In genomic region chr19:46915386-46915785, GRCh38 we compare ENCODE assay signal across 22 cellular contexts. TPM values are rescaled to one million over a fixed set of nuclear protein-coding genes. Genes with fewer than 3 reads are reported as not detected.
DNase-seq lines count a peak whose midpoint lies in the region; ATAC-seq and TF ChIP-seq lines count a peak whose summit lies in the region.
"Had no signal": no experiment of that assay in that cellular context is flagged by ENCODE, and none has a peak within 500 bp of the region (broad histone marks: within the 10 kb centered on the region; RNA-seq: fewer than 3 reads in every experiment).

No MANE protein-coding gene starts in this region.

- no peaks in the 10 kb centered on the region for H3K9me2 ChIP-seq in PC-9 (ENCODE audit: insufficient read depth)

- intact Hi-C loops in A673 (cut with micrococcal nuclease; ENCODE audit: unreplicated experiment) (no loop called here), PC-9 (cut with micrococcal nuclease; ENCODE audit: unreplicated experiment) (no loop called here)

- ATAC-seq in left lobe of liver (peak; percentile 26), HG03108 (IDR thresholded peaks at IDR 0.05; ENCODE audit: unreplicated experiment) (no peak)
- ATAC-seq: natural killer cell treated with Interleukin-12 subunit alpha and Interleukin-12 subunit beta and Interleukin-15 and Interleukin-18, amount 100 ng/mL, for 72 hours; PC-3; stimulated activated naive B cell treated with anti-CD40 and anti-IgM and Interleukin-4, amounts not matched to agents 10 μg/mL and 1 μg/mL and 100 μg/mL, for 72 hours; T-helper 17 cell had no signal

- CTCF ChIA-PET in A673 (lab: Charles Lee) (no interaction called here), PC-9 (lab: Charles Lee) (interaction anchor here (0.6 kb wide), 1 partner anchor 47 kb away, joined by 3 read pairs; no protein-coding TSS in a partner anchor)

- TF ChIP-seq CTCF in A673 (conservative IDR thresholded peaks at IDR 0.05; ENCODE audit: low read depth, low read length) (no peak), PC-9 (conservative IDR thresholded peaks at IDR 0.05) (no peak)

- no peaks in the 10 kb centered on the region for H3K27me3 ChIP-seq in A673 (replicated peaks; ENCODE audit: insufficient read depth, low read depth, low read length, poor library complexity)
- no peaks in the 10 kb centered on the region for H3K27me3 ChIP-seq in HUES48 (ENCODE audit: control insufficient read depth, insufficient read depth, low read length)
- H3K27me3 ChIP-seq in PC-9 (ENCODE audit: insufficient read depth, low read depth), result no peaks in the 10 kb centered on the region
- H3K27me3 ChIP-seq: esophagus muscularis mucosa, SJCRH30, testis had no signal

- POLR2A ChIA-PET in A673 (lab: Charles Lee; ENCODE audit: low non-redundant PET) (no interaction called here), PC-9 (lab: Charles Lee; ENCODE audit: unreplicated experiment) (no interaction called here)

- H3K9ac ChIP-seq in HUES48 (ENCODE audit: low read depth, low read length), result no peak overlapping the region

- peak; percentile 46 for DNase-seq in A673 (ENCODE audit: low spot score)
- no peak for DNase-seq in PC-9
- DNase-seq in left lobe of liver (ENCODE audit: low spot score), result peak; percentile 16
- no peak for DNase-seq in CD1c-positive myeloid dendritic cell (ENCODE audit: extremely low spot score)
- DNase-seq in SKM-1 (lab: John Stamatoyannopoulos, UW; ENCODE audit: unreplicated experiment), result no peak
- DNase-seq in putamen (ENCODE audit: low spot score), result no peak
- DNase-seq: activated CD4-positive, alpha-beta memory T cell treated with anti-CD3 and anti-CD28 coated beads for 36 hours; activated naive CD4-positive, alpha-beta T cell; NCI-H1436; NCI-H526; PC-3; posterior cingulate gyrus; SJCRH30; stimulated activated CD4-positive, alpha-beta T cell treated with anti-CD3 and anti-CD28 coated beads, Interleukin-1b, Interleukin-23, amount 100 ng/mL, for 48 hours; stimulated activated naive B cell treated with anti-CD40 and anti-IgM and Interleukin-4, amounts not matched to agents 10 μg/mL and 1 μg/mL and 100 μg/mL, for 72 hours; T-helper 17 cell; testis; WERI-Rb-1 had no signal

- H3K79me2 ChIP-seq in PC-9 (ENCODE audit: low read depth), result peaks cover 100% of the 10 kb centered on the region

- H4K20me1 ChIP-seq in PC-9 (ENCODE audit: insufficient read depth), result no peaks in the 10 kb centered on the region

- peaks cover 65% of the 10 kb centered on the region for H3F3A ChIP-seq in PC-9 (ENCODE audit: insufficient read depth, low read depth)

- H3K4me1 ChIP-seq in A673 (ENCODE audit: insufficient read depth, low read length, poor library complexity, severe bottlenecking) (peaks cover 33% of the 10 kb centered on the region), HUES48 (ENCODE audit: control insufficient read depth, insufficient read depth, low read length) (peaks cover 13% of the 10 kb centered on the region), PC-9 (replicated peaks; ENCODE audit: insufficient read depth) (peaks cover 64% of the 10 kb centered on the region)

- H3K36me3 ChIP-seq in A673 (ENCODE audit: insufficient read depth, low read length, poor library complexity, severe bottlenecking) (peaks cover 21% of the 10 kb centered on the region), HUES48 (ENCODE audit: control insufficient read depth, insufficient read depth, low read length) (peaks cover 22% of the 10 kb centered on the region), PC-9 (ENCODE audit: low read depth) (peaks cover 29% of the 10 kb centered on the region)

- no peak overlapping the region for H3K27ac ChIP-seq in A673 (ENCODE audit: low read depth, low read length, poor library complexity, severe bottlenecking)
- peak overlapping the region; percentile 14 for H3K27ac ChIP-seq in HUES48 (ENCODE audit: low read depth, low read length)
- H3K27ac ChIP-seq in PC-9, result peak overlapping the region; percentile 82
- H3K27ac ChIP-seq: esophagus muscularis mucosa, SJCRH30, testis, WERI-Rb-1 had no signal

- no TSS peak for BruUV-seq in A673 (replicated peaks; lab: Mats Ljungman, UMichigan)
- no TSS peak for BruUV-seq in PC-9 (replicated peaks; lab: Mats Ljungman, UMichigan)

- H3K9me3 ChIP-seq in A673 (ENCODE audit: low read depth, low read length, poor library complexity, severe bottlenecking) (no peaks in the 10 kb centered on the region), HUES48 (ENCODE audit: control insufficient read depth, insufficient read depth, low read length) (no peaks in the 10 kb centered on the region), PC-9 (ENCODE audit: insufficient read depth, low read depth) (peaks cover 11% of the 10 kb centered on the region; the same call in 1 of the 2 replicates)
- H3K9me3 ChIP-seq: esophagus muscularis mucosa, SJCRH30, testis had no signal

- peak overlapping the region; percentile 77; the same call in 1 of the 2 replicates for H3K4me2 ChIP-seq in PC-9

- no peak overlapping the region for H3K4me3 ChIP-seq in A673 (ENCODE audit: low read depth, low read length, poor library complexity, severe bottlenecking)
- H3K4me3 ChIP-seq in HUES48 (ENCODE audit: low read depth, low read length), result no peak overlapping the region
- H3K4me3 ChIP-seq in PC-9, result no peak overlapping the region
- H3K4me3 ChIP-seq: esophagus muscularis mucosa, SJCRH30, testis had no signal

- no peak overlapping the region for H2AFZ ChIP-seq in PC-9

RNA-seq across cellular contexts. Expression of gene ARHGAP35, which starts 54.6 kb away (rescaled TPM):
- total RNA-seq in A673 (2021) (76.5 and 76.7 TPM in 2 replicates), PC-9 (2021) (87.8 and 104 TPM in 2 replicates), left lobe of liver (56.9 TPM)

Comparison
In these comparisons a context has a peak if more than half of its experiments do, and no peak if none do; other contexts are left out.
1. DNase-seq: peak in A673 (single experiment) and left lobe of liver (single experiment); none in PC-9 (0 of 2), CD1c-positive myeloid dendritic cell (single experiment), SKM-1 (single experiment) and putamen (single experiment).